In the genomic region with DNA sequence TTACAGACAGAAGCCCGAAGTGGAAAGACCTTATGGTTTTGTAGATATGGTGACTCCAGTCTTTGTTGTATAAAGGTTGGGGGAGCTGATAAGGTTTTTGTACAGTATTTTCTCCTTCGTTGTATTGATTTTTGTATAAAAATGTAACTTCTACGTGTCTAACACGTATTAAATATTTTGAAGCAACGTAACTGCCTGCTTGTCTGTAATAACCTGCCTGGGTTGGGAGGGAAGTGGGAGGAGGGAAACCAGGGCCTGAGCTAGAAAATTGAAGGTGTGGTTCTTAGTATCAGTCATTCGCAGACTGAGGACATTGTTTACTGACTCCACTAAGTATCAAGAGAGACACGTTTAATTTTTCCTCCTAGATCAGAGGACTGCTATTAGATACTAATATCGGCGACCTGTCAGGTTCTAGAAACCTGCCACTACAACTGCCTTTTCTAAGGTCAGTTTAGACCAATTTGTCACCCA, we compare ENCODE assay signal across 8 cellular contexts. TPM values are rescaled to one million over a fixed set of nuclear protein-coding genes. Genes with fewer than 3 reads are reported as not detected.
DNase-seq lines count a peak whose midpoint lies in the region; ATAC-seq and TF ChIP-seq lines count a peak whose summit lies in the region.

No MANE protein-coding gene starts in this region.

- POLR2A ChIA-PET in AG04449 (lab: Yijun Ruan, JAX): interaction anchor here (0.9 to 3.8 kb wide), 14 partner anchors 9 to 229 kb away, joined by 3 to 40 read pairs (median 5); a partner anchor contains a TSS
- POLR2A ChIA-PET in GM10248 (lab: Yijun Ruan, JAX): interaction anchor here (0.6 to 5.1 kb wide), 20 partner anchors 12 to 1853 kb away, joined by 3 to 110 read pairs (median 6); a partner anchor contains a TSS

- H3K4me3 ChIP-seq in AG04449 (ENCODE audit: low read depth, low read length): peak overlapping the region; percentile 90
- H3K4me3 ChIP-seq in iPS-11a (ENCODE audit: low read depth, low read length): peak overlapping the region; percentile 68

- peak overlapping the region; percentile 100 for H3K4me3 Mint-ChIP-seq in activated T-cell treated with anti-CD3 and anti-CD28 coated beads, Interleukin-2, amount 50 U/mL, for 4 hours

- no peaks in the 10 kb centered on the region for H3K27me3 Mint-ChIP-seq in activated T-cell treated with anti-CD3 and anti-CD28 coated beads, Interleukin-2, amount 50 U/mL, for 4 hours (ENCODE audit: low read depth)

- CTCF ChIA-PET in AG04449 (lab: Yijun Ruan, JAX) (interaction anchor here (0.9 to 11.0 kb wide), 8 partner anchors 13 to 209 kb away, joined by 3 to 148 read pairs (median 4); no protein-coding TSS in a partner anchor), GM10248 (lab: Yijun Ruan, JAX) (interaction anchor here (0.8 to 10.0 kb wide), 14 partner anchors 9 to 334 kb away, joined by 3 to 71 read pairs (median 6); no protein-coding TSS in a partner anchor)

- no peaks in the 10 kb centered on the region for H3K9me3 Mint-ChIP-seq in activated T-cell treated with anti-CD3 and anti-CD28 coated beads, Interleukin-2, amount 50 U/mL, for 4 hours

- peaks cover 39% of the 10 kb centered on the region for H3K4me1 Mint-ChIP-seq in activated T-cell treated with anti-CD3 and anti-CD28 coated beads, Interleukin-2, amount 50 U/mL, for 4 hours (ENCODE audit: low read depth)

- no peak for DNase-seq in AG04449 (ENCODE audit: low read depth, low spot score)
- DNase-seq in HUDEP-2 (lab: John Stamatoyannopoulos, UW; ENCODE audit: unreplicated experiment in 76 of 76): peak in 39 of 76 experiments; percentile 5 to 57 (median 23)
- DNase-seq in activated T-cell treated with anti-CD3 and anti-CD28 coated beads, Interleukin-2, amount 50 U/mL, for 4 hours: peak; percentile 23
- peak; percentile 63 for DNase-seq in stimulated activated CD4-positive, alpha-beta T cell treated with anti-CD3 and anti-CD28 coated beads, Interleukin-4, amount 100 ng/mL, for 24 hours
- DNase-seq in GM10248 (ENCODE audit: extremely low spot score): no peak

- TF ChIP-seq CTCF in AG04449 (IDR thresholded peaks at IDR 0.05; ENCODE audit: insufficient read depth, low read length, missing control alignments): no peak
- TF ChIP-seq CTCF in GM10248 (IDR thresholded peaks at IDR 0.05; ENCODE audit: control extremely low read depth, extremely low read depth, low read depth, missing control alignments): no peak

- ATAC-seq in activated T-cell treated with anti-CD3 and anti-CD28 coated beads, Interleukin-2, amount 50 U/mL, for 4 hours: peak in 1 of 2 donors; percentile 20
- ATAC-seq in GM18867 (IDR thresholded peaks at IDR 0.05; ENCODE audit: unreplicated experiment): no peak
- ATAC-seq in HG02571 (IDR thresholded peaks at IDR 0.05; ENCODE audit: unreplicated experiment): no peak

- H3K36me3 Mint-ChIP-seq in activated T-cell treated with anti-CD3 and anti-CD28 coated beads, Interleukin-2, amount 50 U/mL, for 4 hours (ENCODE audit: insufficient read depth): peaks cover 39% of the 10 kb centered on the region

RNA-seq across cellular contexts. Expression of a gene that starts 2.2 kb away (rescaled TPM):
- total RNA-seq in activated T-cell treated with anti-CD3 and anti-CD28 coated beads, Interleukin-2, amount 50 U/mL, for 4 hours: 10 to 100 TPM; 43.6 to 58.9 (median 54.9) TPM

RNA-seq across cellular contexts. Expression of a gene that starts 56.9 kb away (rescaled TPM):
- total RNA-seq in activated T-cell treated with anti-CD3 and anti-CD28 coated beads, Interleukin-2, amount 50 U/mL, for 4 hours: 10 to 100 TPM in 1 of 3 donors, 1 to 10 TPM in 2; 6.5 to 10.7 (median 8.3) TPM

Comparison
In these comparisons a context has a peak if more than half of its experiments do, and no peak if none do; other contexts are left out.
1. DNase-seq: peak in HUDEP-2 (39 of 76), activated T-cell treated with anti-CD3 and anti-CD28 coated beads, Interleukin-2, amount 50 U/mL, for 4 hours (single experiment) and stimulated activated CD4-positive, alpha-beta T cell treated with anti-CD3 and anti-CD28 coated beads, Interleukin-4, amount 100 ng/mL, for 24 hours (single experiment); none in AG04449 (single experiment) and GM10248 (single experiment).